Comparison of ENCODE assay signal across 8 cellular contexts in genomic region chr6:93417421-93417996, GRCh38. TPM values are rescaled to one million over a fixed set of nuclear protein-coding genes. Genes with fewer than 3 reads are reported as not detected.
DNase-seq lines count a peak whose midpoint lies in the region; ATAC-seq and TF ChIP-seq lines count a peak whose summit lies in the region.

No MANE protein-coding gene starts in this region.

- no peaks in the 10 kb centered on the region for H4K20me1 ChIP-seq in IMR-90 (ENCODE audit: insufficient read depth, low read length)

- H3K9me3 Mint-ChIP-seq in CD4-positive, alpha-beta memory T cell = peaks cover 0 to 11% (median 5%) of the 10 kb centered on the region in 8 donors
- H3K9me3 Mint-ChIP-seq in chondrocyte (ENCODE audit: low read depth) (no peaks in the 10 kb centered on the region), naive B cell (peaks cover 0 to 11% (median 0%) of the 10 kb centered on the region in 7 donors)

- H3K23ac ChIP-seq in IMR-90 (ENCODE audit: low read depth, low read length) = no peak overlapping the region

- no peak overlapping the region for H4K5ac ChIP-seq in IMR-90 (ENCODE audit: low read depth, low read length)

- H3K4ac ChIP-seq in IMR-90 (ENCODE audit: low read depth, low read length) = no peak overlapping the region

- H3K18ac ChIP-seq in IMR-90 (ENCODE audit: low read depth, low read length) = no peak overlapping the region

- intact Hi-C loops in CD4-positive, alpha-beta memory T cell (cut with micrococcal nuclease) = no loop called here
- intact Hi-C loops in IMR-90 (cut with micrococcal nuclease) = loop anchor here (10.0 kb wide), 1 partner anchor 1983 kb away; no protein-coding TSS in a partner anchor

- no peak overlapping the region for H3K27ac Mint-ChIP-seq in CD4-positive, alpha-beta memory T cell
- H3K27ac Mint-ChIP-seq in chondrocyte (ENCODE audit: unreplicated experiment) (peak overlapping the region; percentile 92), naive B cell (no peak overlapping the region)

- ATAC-seq in IMR-90 (ENCODE audit: low read depth) (no peak), naive B cell (ENCODE audit: low read depth in 2 of 2) (no peak), HG03565 (IDR thresholded peaks at IDR 0.05; ENCODE audit: unreplicated experiment) (no peak), HG03280 (IDR thresholded peaks at IDR 0.05; ENCODE audit: unreplicated experiment) (no peak)

- no peak overlapping the region for H2BK15ac ChIP-seq in IMR-90 (ENCODE audit: low read depth, low read length)

- no TSS peak for BruUV-seq in IMR-90 (replicated peaks; lab: Mats Ljungman, UMichigan)

- H3K4me3 Mint-ChIP-seq in CD4-positive, alpha-beta memory T cell = peak overlapping the region in 7 of 8 donors; percentile 59 to 69 (median 68)
- H3K4me3 Mint-ChIP-seq in chondrocyte (ENCODE audit: unreplicated experiment) (peak overlapping the region; percentile 87), naive B cell (peak overlapping the region; percentile 60 to 89 (median 80))

- H4K91ac ChIP-seq in IMR-90 (ENCODE audit: insufficient read depth, low read depth, low read length) = no peak overlapping the region

- peaks cover 3% of the 10 kb centered on the region for H3K4me1 ChIP-seq in CD4-positive, alpha-beta memory T cell (ENCODE audit: insufficient read depth, low read length)
- H3K4me1 ChIP-seq in IMR-90 (ENCODE audit: control insufficient read depth, insufficient read depth, low read length) = no peaks in the 10 kb centered on the region; the same call in 1 of the 2 replicates
- peaks cover 8% of the 10 kb centered on the region for H3K4me1 ChIP-seq in effector memory CD4-positive, alpha-beta T cell (ENCODE audit: control insufficient read depth, insufficient read depth, low read length, poor library complexity, severe bottlenecking)

- H3K14ac ChIP-seq in IMR-90 (replicated peaks; ENCODE audit: low read depth, low read length) = no peak overlapping the region

- no peaks in the 10 kb centered on the region for H3K9me3 ChIP-seq in CD4-positive, alpha-beta memory T cell (ENCODE audit: control insufficient read depth in 1 of 2, low read length in 2 of 2)
- H3K9me3 ChIP-seq in IMR-90 (ENCODE audit: control insufficient read depth, insufficient read depth, low read length) = no peaks in the 10 kb centered on the region
- H3K9me3 ChIP-seq in effector memory CD4-positive, alpha-beta T cell (ENCODE audit: control insufficient read depth, low read length) = no peaks in the 10 kb centered on the region

- H2AFZ ChIP-seq in IMR-90 (replicated peaks; ENCODE audit: low read length, poor library complexity) = peak overlapping the region; percentile 69

- no peak overlapping the region for H2AK9ac ChIP-seq in IMR-90 (replicated peaks; ENCODE audit: low read depth, low read length, poor library complexity)

- H3K9ac ChIP-seq in IMR-90 (ENCODE audit: low read depth, low read length) = no peak overlapping the region

- H2BK120ac ChIP-seq in IMR-90 (ENCODE audit: low read depth, low read length) = no peak overlapping the region

- POLR2A ChIA-PET in CD4-positive, alpha-beta memory T cell (lab: Charles Lee; ENCODE audit: partially characterized antibody) = no interaction called here
- POLR2A ChIA-PET in IMR-90 (lab: Charles Lee; ENCODE audit: unreplicated experiment) = no interaction called here

- H3K27ac ChIP-seq in CD4-positive, alpha-beta memory T cell (ENCODE audit: low read depth, low read length) = no peak overlapping the region
- no peak overlapping the region for H3K27ac ChIP-seq in IMR-90 (ENCODE audit: insufficient read depth, low read length)
- no peak overlapping the region for H3K27ac ChIP-seq in effector memory CD4-positive, alpha-beta T cell (ENCODE audit: insufficient read depth, low read length, poor library complexity, severe bottlenecking)

- H2AK5ac ChIP-seq in IMR-90 (ENCODE audit: low read depth, low read length) = no peak overlapping the region

- peak overlapping the region; percentile 22; the same call in 1 of the 2 replicates for H3K4me2 ChIP-seq in IMR-90 (ENCODE audit: low read depth, low read length)

- no peaks in the 10 kb centered on the region for H3K36me3 ChIP-seq in CD4-positive, alpha-beta memory T cell (ENCODE audit: insufficient read depth, low read length)
- H3K36me3 ChIP-seq in IMR-90 (ENCODE audit: control insufficient read depth, insufficient read depth, low read length) = no peaks in the 10 kb centered on the region
- H3K36me3 ChIP-seq in effector memory CD4-positive, alpha-beta T cell (ENCODE audit: control insufficient read depth, insufficient read depth, low read length) = no peaks in the 10 kb centered on the region

- H3K27me3 Mint-ChIP-seq in CD4-positive, alpha-beta memory T cell = peaks cover 32 to 38% of the 10 kb centered on the region in 2 donors
- H3K27me3 Mint-ChIP-seq in chondrocyte (ENCODE audit: low read depth) (no peaks in the 10 kb centered on the region), naive B cell (peaks cover 39 to 50% (median 43%) of the 10 kb centered on the region in 3 donors)

- H3K27me3 ChIP-seq in CD4-positive, alpha-beta memory T cell (ENCODE audit: insufficient read depth, low read length) = no peaks in the 10 kb centered on the region
- peaks cover 29% of the 10 kb centered on the region for H3K27me3 ChIP-seq in IMR-90 (ENCODE audit: control insufficient read depth, insufficient read depth, low read length)
- H3K27me3 ChIP-seq in effector memory CD4-positive, alpha-beta T cell (replicated peaks; ENCODE audit: control insufficient read depth, insufficient read depth, low read length, poor library complexity, severe bottlenecking) = peaks cover 6% of the 10 kb centered on the region

- DNase-seq in CD4-positive, alpha-beta memory T cell = no peak
- DNase-seq in IMR-90 = no peak
- no peak for DNase-seq in chondrocyte (ENCODE audit: low spot score)
- no peak for DNase-seq in naive B cell
- DNase-seq in effector memory CD4-positive, alpha-beta T cell = no peak
- DNase-seq in GM19238 (ENCODE audit: insufficient read length, low spot score) = no peak

- H2BK20ac ChIP-seq in IMR-90 (ENCODE audit: low read depth, low read length) = no peak overlapping the region

- in situ Hi-C loops in IMR-90 (cut with MboI; ENCODE audit: low sequenced_read_pairs) = no loop called here

- no peak overlapping the region for H3K4me3 ChIP-seq in CD4-positive, alpha-beta memory T cell (ENCODE audit: low read length in 2 of 2)
- no peak overlapping the region for H3K4me3 ChIP-seq in IMR-90 (ENCODE audit: insufficient read depth, low read depth, low read length)
- no peak overlapping the region for H3K4me3 ChIP-seq in effector memory CD4-positive, alpha-beta T cell (ENCODE audit: insufficient read depth, low read depth, low read length, poor library complexity, severe bottlenecking)

- no peak for TF ChIP-seq RAD21 in IMR-90 (IDR thresholded peaks at IDR 0.05; ENCODE audit: low read length)

- H3K56ac ChIP-seq in IMR-90 (ENCODE audit: extremely low read depth, insufficient read depth, low read length) = no peak overlapping the region

- no peak overlapping the region for H4K8ac ChIP-seq in IMR-90 (ENCODE audit: low read depth in 2 of 2, low read length in 2 of 2)

- TF ChIP-seq CTCF in IMR-90 (conservative IDR thresholded peaks at IDR 0.05; ENCODE audit: low read depth, low read length) (no peak), chondrocyte (IDR thresholded peaks at IDR 0.05) (peak; percentile 63)

- H3K9me1 ChIP-seq in IMR-90 (ENCODE audit: insufficient read depth, low read length) = no peaks in the 10 kb centered on the region

- dilution Hi-C loops in IMR-90 (cut with HindIII; ENCODE audit: low sequenced_read_pairs, unreplicated experiment) = no loop called here

- H2BK5ac ChIP-seq in IMR-90 (ENCODE audit: low read depth, low read length, poor library complexity, severe bottlenecking) = no peak overlapping the region

- CTCF ChIA-PET in CD4-positive, alpha-beta memory T cell (lab: Charles Lee; ENCODE audit: partially characterized antibody) = no interaction called here
- CTCF ChIA-PET in IMR-90 (lab: Yijun Ruan, JAX) = no interaction called here

- no peaks in the 10 kb centered on the region for H3K36me3 Mint-ChIP-seq in CD4-positive, alpha-beta memory T cell
- H3K36me3 Mint-ChIP-seq in chondrocyte (ENCODE audit: low read depth) = no peaks in the 10 kb centered on the region
- H3K36me3 Mint-ChIP-seq in naive B cell = no peaks in the 10 kb centered on the region

- peaks cover 6 to 32% (median 17%) of the 10 kb centered on the region in 4 donors for H3K4me1 Mint-ChIP-seq in CD4-positive, alpha-beta memory T cell
- H3K4me1 Mint-ChIP-seq in chondrocyte (ENCODE audit: low read depth) = peaks cover 37% of the 10 kb centered on the region
- H3K4me1 Mint-ChIP-seq in naive B cell = peaks cover 18 to 29% (median 26%) of the 10 kb centered on the region in 3 donors

- WGBS in IMR-90 (ENCODE audit: extremely low coverage in 2 of 2, insufficient read length in 1 of 2), 2 experiments = 0% methylated on average over 9 of the region's 27 CpGs; no CpG with 5 or more reads in 1 of the 2 experiments

- no peaks in the 10 kb centered on the region for H3K79me1 ChIP-seq in IMR-90 (ENCODE audit: low read depth in 1 of 2, low read length in 2 of 2)

- no peak for TF ChIP-seq POLR2A in IMR-90 (IDR thresholded peaks at IDR 0.05; ENCODE audit: low read depth, low read length)

TF ChIP-seq in IMR-90, 13 proteins besides CTCF, POLR2A, EP300 and RAD21 (continues in another document):
- TF ChIP-seq SMC3 (IDR thresholded peaks at IDR 0.05; ENCODE audit: low read depth, low read length) = no peak
- TF ChIP-seq MAFK (IDR thresholded peaks at IDR 0.05; ENCODE audit: low read depth, low read length) = no peak
- TF ChIP-seq RFX5 (IDR thresholded peaks at IDR 0.05; ENCODE audit: low read depth, low read length) = no peak
- TF ChIP-seq USF2 (IDR thresholded peaks at IDR 0.05; ENCODE audit: low read depth, low read length) = no peak

RNA-seq across cellular contexts. Expression of gene EPHA7, which starts 1.9 kb away (rescaled TPM):
- total RNA-seq in CD4-positive, alpha-beta memory T cell = not detected
- polyA plus RNA-seq in CD4-positive, alpha-beta memory T cell = not detected
- total RNA-seq in IMR-90 (2012; rRNA removed) (not detected in 2 replicates), chondrocyte (55.4 to 83.5 TPM (median 55.4 TPM) in 3 replicates)
- polyA plus RNA-seq in IMR-90 (2012; rRNA removed) (not detected in 2 replicates), naive B cell (ENCODE audit: low read depth in 6 of 6) (not detected)
- polyA plus RNA-seq in IMR-90 (2012; cell fraction: cytosol; rRNA removed) = not detected in 2 replicates
- polyA plus RNA-seq in IMR-90 (2012; cell fraction: nucleus; rRNA removed; ENCODE audit: low replicate concordance) = not detected in 2 replicates

Comparison
In these comparisons a context has a peak if more than half of its experiments do, and no peak if none do; other contexts are left out.
1. RNA of gene EPHA7, which starts 1.9 kb away (total RNA-seq): 55.4 to 83.5 TPM in chondrocyte; not detected in CD4-positive, alpha-beta memory T cell and not detected in IMR-90; every median in the first group is over 10 times any median in the second.
2. Peak in every context shown above with its lines, with median percentiles within 50 percentile points of each other: H3K4me3 Mint-ChIP-seq.